Comparison of ENCODE assay signal across 1 cellular context in genomic region chr2:189440947-189441708, GRCh38.
A peak's percentile ranks its signal among the peaks of the same experiment; 100 is the strongest.
TF ChIP-seq lines count a peak whose summit lies in the region.

WDR75 (plus strand) TSS chr2:189441474; CDS start chr2:189441493, 19 bp downstream.

TF ChIP-seq in K562, 482 proteins besides CTCF, POLR2A, EP300 and RAD21 (continued from another document and continues in another):
- no peak; the same call in 1 of the 2 replicates for TF ChIP-seq MITF (IDR thresholded peaks at IDR 0.05)
- TF ChIP-seq COPS2 (conservative IDR thresholded peaks at IDR 0.05) = no peak
- TF ChIP-seq TCF7 (IDR thresholded peaks at IDR 0.05; ENCODE audit: borderline replicate concordance) = no peak
- no peak for TF ChIP-seq SMARCC2 (IDR thresholded peaks at IDR 0.05; ENCODE audit: low read depth)
- TF ChIP-seq SIN3A (IDR thresholded peaks at IDR 0.05; ENCODE audit: borderline replicate concordance in 2 of 2, control insufficient read depth in 1 of 2, low read depth in 2 of 2, low read length in 2 of 2) = peak; percentile 54 to 64; a peak in 3 of 4 replicates
- TF ChIP-seq CCAR2 (IDR thresholded peaks at IDR 0.05; ENCODE audit: low read depth, low read length) = no peak
- TF ChIP-seq JUN (IDR thresholded peaks at IDR 0.05; ENCODE audit: borderline replicate concordance, low read depth, low read length) = no peak
- TF ChIP-seq JUN (CRISPR knock-in tag; IDR thresholded peaks at IDR 0.05; ENCODE audit: borderline replicate concordance) = no peak
- no peak for TF ChIP-seq CBX2 (IDR thresholded peaks at IDR 0.05; ENCODE audit: insufficient read depth, low read length, poor library complexity, severe bottlenecking)
- no peak for TF ChIP-seq MED1 (CRISPR knock-in tag; IDR thresholded peaks at IDR 0.05; ENCODE audit: borderline replicate concordance)
- no peak for TF ChIP-seq DLX4 (CRISPR knock-in tag; IDR thresholded peaks at IDR 0.05)
- TF ChIP-seq CREB5 (CRISPR knock-in tag; IDR thresholded peaks at IDR 0.05) = no peak
- no peak for TF ChIP-seq PBX2 (CRISPR knock-in tag; IDR thresholded peaks at IDR 0.05; ENCODE audit: low read depth)
- TF ChIP-seq PBX2 (tag; conservative IDR thresholded peaks at IDR 0.05; ENCODE audit: low read depth) = no peak
- TF ChIP-seq NR1H2 (CRISPR knock-in tag; IDR thresholded peaks at IDR 0.05) = no peak
- no peak for TF ChIP-seq ILF3 (IDR thresholded peaks at IDR 0.05; ENCODE audit: borderline replicate concordance)
- TF ChIP-seq NR2C2 (CRISPR knock-in tag; IDR thresholded peaks at IDR 0.05) = no peak
- TF ChIP-seq NR2C2 (tag; IDR thresholded peaks at IDR 0.05) = peak; percentile 73
- no peak for TF ChIP-seq ZNF699 (CRISPR knock-in tag; IDR thresholded peaks at IDR 0.05; ENCODE audit: insufficient replicate concordance)
- TF ChIP-seq POLR2H (tag; IDR thresholded peaks at IDR 0.05; ENCODE audit: low read depth) = peak; percentile 84
- TF ChIP-seq SMAD3 (CRISPR knock-in tag; conservative IDR thresholded peaks at IDR 0.05) = no peak
- peak; percentile 41; the same call in 1 of the 2 replicates for TF ChIP-seq ARID4B (CRISPR knock-in tag; IDR thresholded peaks at IDR 0.05)
- no peak for TF ChIP-seq SREBF1 (IDR thresholded peaks at IDR 0.05; ENCODE audit: borderline replicate concordance, low read depth, low read length)
- TF ChIP-seq ZBTB12 (CRISPR knock-in tag; IDR thresholded peaks at IDR 0.05) = peak; percentile 92
- TF ChIP-seq ZNF280A (IDR thresholded peaks at IDR 0.05; ENCODE audit: low read depth, partially characterized antibody) = no peak
- no peak for TF ChIP-seq GMEB1 (CRISPR knock-in tag; IDR thresholded peaks at IDR 0.05)
- TF ChIP-seq CHD2 (IDR thresholded peaks at IDR 0.05; ENCODE audit: low read depth, low read length) = peak; percentile 12; the same call in 1 of the 2 replicates
- no peak for TF ChIP-seq TCFL5 (CRISPR knock-in tag; conservative IDR thresholded peaks at IDR 0.05)
- no peak for TF ChIP-seq NR0B1 (IDR thresholded peaks at IDR 0.05; ENCODE audit: partially characterized antibody)
- peak; percentile 83 for TF ChIP-seq GABPA (tag; conservative IDR thresholded peaks at IDR 0.05; ENCODE audit: low read depth)
- no peak for TF ChIP-seq AFF1 (IDR thresholded peaks at IDR 0.05; ENCODE audit: low read depth in 1 of 2, partially characterized antibody in 2 of 2)
- no peak for TF ChIP-seq SRSF9 (IDR thresholded peaks at IDR 0.05; ENCODE audit: borderline replicate concordance, low read depth, low read length)
- TF ChIP-seq THRAP3 (IDR thresholded peaks at IDR 0.05; ENCODE audit: borderline replicate concordance) = no peak
- TF ChIP-seq ZSCAN32 (CRISPR knock-in tag; IDR thresholded peaks at IDR 0.05) = no peak
- no peak for TF ChIP-seq PURB (CRISPR knock-in tag; IDR thresholded peaks at IDR 0.05; ENCODE audit: low read depth)
- no peak for TF ChIP-seq ZNF696 (CRISPR knock-in tag; conservative IDR thresholded peaks at IDR 0.05)
- TF ChIP-seq NFXL1 (CRISPR knock-in tag; IDR thresholded peaks at IDR 0.05) = no peak
- TF ChIP-seq SP1 (CRISPR knock-in tag; IDR thresholded peaks at IDR 0.05) = peak; percentile 51
